25 cellular contexts compared by ENCODE assay signal in the genomic region with DNA sequence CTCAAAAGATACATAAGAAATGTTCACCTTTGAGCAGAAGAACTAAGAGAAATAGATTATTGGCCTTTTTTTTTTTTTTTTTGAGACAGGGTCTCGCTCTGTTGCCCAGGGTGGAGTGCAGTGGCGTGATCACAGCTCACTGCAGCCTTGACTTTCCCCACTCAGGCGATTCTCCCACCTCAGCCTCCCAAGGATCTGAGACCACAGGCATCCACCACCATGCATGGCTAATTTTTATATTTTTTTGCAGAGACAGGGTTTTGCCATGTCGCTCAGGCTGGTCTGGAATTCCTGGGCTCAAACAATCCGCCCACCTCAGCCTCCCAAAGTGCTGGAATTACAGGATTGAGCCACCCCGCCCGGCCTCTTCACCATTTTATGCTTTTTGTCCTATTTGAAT. TPM values are rescaled to one million over a fixed set of nuclear protein-coding genes. Genes with fewer than 3 reads are reported as not detected.
DNase-seq lines count a peak whose midpoint lies in the region; ATAC-seq and TF ChIP-seq lines count a peak whose summit lies in the region.
"Had no signal": no experiment of that assay in that cellular context is flagged by ENCODE, and none has a peak within 500 bp of the region (broad histone marks: within the 10 kb centered on the region; RNA-seq: fewer than 3 reads in every experiment).

No MANE protein-coding gene starts in this region.

- H3K9me3 Mint-ChIP-seq in activated B cell treated with CpG ODN at 0.5 μM for 24 hours: no peaks in the 10 kb centered on the region
- H3K9me3 Mint-ChIP-seq: CD8-positive, alpha-beta memory T cell; GM23338; H9; HFFc6 had no signal

- no peak overlapping the region for H2AFZ ChIP-seq in OCI-LY3 (ENCODE audit: low read depth, low read length)
- H2AFZ ChIP-seq: GM23338 had no signal

- no peak for TF ChIP-seq CTCF in DOHH2 (IDR thresholded peaks at IDR 0.05; ENCODE audit: low read depth, low read length, poor library complexity, severe bottlenecking)
- TF ChIP-seq CTCF in OCI-LY3 (IDR thresholded peaks at IDR 0.05; ENCODE audit: low read depth, low read length): no peak
- TF ChIP-seq CTCF in activated B cell treated with CpG ODN at 0.5 μM for 24 hours (IDR thresholded peaks at IDR 0.05): no peak
- TF ChIP-seq CTCF in spleen (IDR thresholded peaks at IDR 0.05 in 8 of 11, conservative IDR thresholded peaks at IDR 0.05 in 3 of 11): no peak

- WGBS in spleen, 5 donors: 90 to 93% (median 92%) methylated on average over 7 of the region's 7 CpGs

- peaks cover 48% of the 10 kb centered on the region for H3K4me1 Mint-ChIP-seq in activated B cell treated with CpG ODN at 0.5 μM for 24 hours

- H3K4me1 ChIP-seq in DOHH2 (ENCODE audit: control insufficient read depth, low read length) (peaks cover 45% of the 10 kb centered on the region), OCI-LY3 (ENCODE audit: low read length) (peaks cover 50% of the 10 kb centered on the region), spleen (peaks cover 19 to 63% (median 37%) of the 10 kb centered on the region in 6 donors)

- peaks cover 11% of the 10 kb centered on the region for H3K36me3 Mint-ChIP-seq in activated B cell treated with CpG ODN at 0.5 μM for 24 hours (ENCODE audit: low read depth)
- H3K36me3 Mint-ChIP-seq: CD8-positive, alpha-beta memory T cell had no signal

- H3K4me3 ChIP-seq in DOHH2 (ENCODE audit: low read length) (no peak overlapping the region), OCI-LY3 (ENCODE audit: low read length) (no peak overlapping the region), spleen (no peak overlapping the region)
- H3K4me3 ChIP-seq: GM23338, MG63, Peyer's patch had no signal

- intact Hi-C loops in activated B cell treated with CpG ODN at 0.5 μM for 24 hours (cut with micrococcal nuclease) (loop anchor here (5.0 kb wide), 4 partner anchors 173 to 797 kb away; a partner anchor contains a TSS), spleen (cut with DNase I; ENCODE audit: low total_unique reads) (loop anchor here (5.0 kb wide), 1 partner anchor 102 kb away; no protein-coding TSS in a partner anchor)

- 0 out of 2 replicates have a peak overlapping the region, but pooled peaks have one; percentile 13 for H3K4me2 ChIP-seq in DOHH2 (ENCODE audit: low read length)
- no peak overlapping the region for H3K4me2 ChIP-seq in OCI-LY3 (ENCODE audit: low read length)
- H3K4me2 ChIP-seq: GM23338 had no signal

- H4K20me1 ChIP-seq in DOHH2 (ENCODE audit: control insufficient read depth, insufficient read depth, low read depth, low read length) (no peaks in the 10 kb centered on the region), OCI-LY3 (ENCODE audit: insufficient read depth, low read length) (no peaks in the 10 kb centered on the region)

- H3K27ac ChIP-seq in DOHH2 (ENCODE audit: low read depth, low read length): peak overlapping the region; percentile 33; the same call in 1 of the 2 replicates
- H3K27ac ChIP-seq in OCI-LY3 (ENCODE audit: low read length): peak overlapping the region; percentile 93
- peak overlapping the region in 5 of 8 donors; percentile 21 to 93 (median 91) for H3K27ac ChIP-seq in spleen
- H3K27ac ChIP-seq: C4-2B had no signal

- no peak for TF ChIP-seq POLR2A in spleen (IDR thresholded peaks at IDR 0.05)

- peak overlapping the region; percentile 94 for H3K27ac Mint-ChIP-seq in activated B cell treated with CpG ODN at 0.5 μM for 24 hours
- H3K27ac Mint-ChIP-seq: CD8-positive, alpha-beta memory T cell; GM23338; H9 had no signal

- DNase-seq in activated B cell treated with CpG ODN at 0.5 μM for 24 hours: no peak
- no peak for DNase-seq in spleen
- no peak for DNase-seq in DMS114 treated with DMSO at 0.1 percent for 48 hours (lab: John Stamatoyannopoulos, UW; ENCODE audit: unreplicated experiment)
- DNase-seq: CD8-positive, alpha-beta memory T cell; DMS 273 treated with DMSO at 0.1 percent for 48 hours; DMS79 treated with DMSO at 0.1 percent for 48 hours; H9; HFFc6; KBM-7; MG63; NCI-H1694; NCI-H2029 treated with DMSO at 0.1 percent for 48 hours; NCI-H446 treated with DMSO at 0.1 percent for 48 hours; NCI-H526; NK-92 treated with Interleukin-12 subunit alpha and Interleukin-12 subunit beta, amount 100 ng/mL, for 24 hours; Peyer's patch; T-helper 2 cell had no signal

- H3K27me3 ChIP-seq in DOHH2 (ENCODE audit: control insufficient read depth, low read length) (no peaks in the 10 kb centered on the region), OCI-LY3 (ENCODE audit: low read depth, low read length) (no peaks in the 10 kb centered on the region), spleen (replicated peaks in 1 of 7) (no peaks in the 10 kb centered on the region)
- H3K27me3 ChIP-seq: MG63, Peyer's patch had no signal

- ATAC-seq in activated B cell treated with CpG ODN at 0.5 μM for 24 hours (ENCODE audit: low read depth) (no peak), HG02884 (IDR thresholded peaks at IDR 0.05; ENCODE audit: unreplicated experiment) (no peak), GM21390 (IDR thresholded peaks at IDR 0.05; ENCODE audit: unreplicated experiment) (no peak)
- ATAC-seq: GM23338, SK-N-SH treated with all-trans-retinoic acid at 6 μM for 48 hours had no signal

- CTCF ChIA-PET in activated B cell treated with CpG ODN at 0.5 μM for 24 hours (lab: Charles Lee): interaction anchor here (1.0 to 4.8 kb wide), 6 partner anchors 14 to 100 kb away, joined by 3 to 104 read pairs (median 16); a partner anchor contains a TSS

- no peak overlapping the region for H3K9ac ChIP-seq in OCI-LY3 (ENCODE audit: low read length)

- no peaks in the 10 kb centered on the region for H3K9me2 ChIP-seq in DOHH2 (replicated peaks; ENCODE audit: control insufficient read depth, low read length)

- H3K36me3 ChIP-seq in DOHH2 (ENCODE audit: control insufficient read depth, low read length) (no peaks in the 10 kb centered on the region), OCI-LY3 (replicated peaks; ENCODE audit: low read depth, low read length) (no peaks in the 10 kb centered on the region), spleen (no peaks in the 10 kb centered on the region)
- H3K36me3 ChIP-seq: MG63, Peyer's patch had no signal

- H3K79me2 ChIP-seq in DOHH2 (ENCODE audit: control insufficient read depth, low read length): peaks cover 19% of the 10 kb centered on the region
- peaks cover 11% of the 10 kb centered on the region for H3K79me2 ChIP-seq in OCI-LY3 (ENCODE audit: low read length)

- H3K9me3 ChIP-seq in DOHH2 (ENCODE audit: control insufficient read depth, insufficient read depth, low read length): no peaks in the 10 kb centered on the region
- no peaks in the 10 kb centered on the region for H3K9me3 ChIP-seq in OCI-LY3 (ENCODE audit: insufficient read depth, low read length)
- no peaks in the 10 kb centered on the region for H3K9me3 ChIP-seq in spleen
- H3K9me3 ChIP-seq: MG63, Peyer's patch had no signal

- peaks cover 19% of the 10 kb centered on the region for H3F3A ChIP-seq in DOHH2 (ENCODE audit: control insufficient read depth, insufficient read depth)

- no peaks in the 10 kb centered on the region for H3K27me3 Mint-ChIP-seq in activated B cell treated with CpG ODN at 0.5 μM for 24 hours

- POLR2A ChIA-PET in activated B cell treated with CpG ODN at 0.5 μM for 24 hours (lab: Charles Lee): interaction anchor here (0.6 to 3.2 kb wide), 6 partner anchors 8 to 276 kb away, joined by 3 to 21 read pairs (median 5); a partner anchor contains a TSS

- no peak overlapping the region for H3K4me3 Mint-ChIP-seq in activated B cell treated with CpG ODN at 0.5 μM for 24 hours
- H3K4me3 Mint-ChIP-seq: CD8-positive, alpha-beta memory T cell; GM23338; H9; HFFc6 had no signal

RNA-seq across cellular contexts. Expression of a gene that starts 2.9 kb away (rescaled TPM):
- total RNA-seq in activated B cell treated with CpG ODN at 0.5 μM for 24 hours: 59.1 and 64.7 TPM in 2 replicates
- 10 to 100 TPM; 23.2 to 55.1 (median 37.5) TPM for total RNA-seq in spleen
- polyA plus RNA-seq in spleen: 10 to 100 TPM in 2 of 3 donors, 1 to 10 TPM in 1; 5.5 to 10.7 (median 10.3) TPM
- polyA plus RNA-seq: GM23338 had no signal

RNA-seq across cellular contexts. Expression of a gene that starts 8.1 kb away (rescaled TPM):
- total RNA-seq in activated B cell treated with CpG ODN at 0.5 μM for 24 hours (3.3 and 4.5 TPM in 2 replicates), spleen (10 to 100 TPM; 16.2 to 50.2 (median 26.7) TPM)
- 1 to 10 TPM; 3.9 to 8.7 (median 4.5) TPM for polyA plus RNA-seq in spleen
- polyA plus RNA-seq: CD8-positive, alpha-beta memory T cell had no signal

RNA-seq across cellular contexts. Expression of a gene that starts 54.9 kb away (rescaled TPM):
- total RNA-seq in activated B cell treated with CpG ODN at 0.5 μM for 24 hours (39.6 and 43.0 TPM in 2 replicates), spleen (100 to 1,000 TPM in 5 of 7 donors, 10 to 100 TPM in 2; 84.9 to 190 (median 119) TPM)
- polyA plus RNA-seq in spleen: 10 to 100 TPM in 2 of 3 donors, 1 to 10 TPM in 1; 7.6 to 10.8 (median 10.5) TPM
- total RNA-seq: H9, HT1080 had no signal
- polyA plus RNA-seq: GM23338 had no signal

Comparison
In these comparisons a context has a peak if more than half of its experiments do, and no peak if none do; other contexts are left out.
1. H3K27ac ChIP-seq: peak in every context shown above with its lines; median percentile 93 in OCI-LY3; 91 in spleen; 33 in DOHH2.